In the genomic region with DNA sequence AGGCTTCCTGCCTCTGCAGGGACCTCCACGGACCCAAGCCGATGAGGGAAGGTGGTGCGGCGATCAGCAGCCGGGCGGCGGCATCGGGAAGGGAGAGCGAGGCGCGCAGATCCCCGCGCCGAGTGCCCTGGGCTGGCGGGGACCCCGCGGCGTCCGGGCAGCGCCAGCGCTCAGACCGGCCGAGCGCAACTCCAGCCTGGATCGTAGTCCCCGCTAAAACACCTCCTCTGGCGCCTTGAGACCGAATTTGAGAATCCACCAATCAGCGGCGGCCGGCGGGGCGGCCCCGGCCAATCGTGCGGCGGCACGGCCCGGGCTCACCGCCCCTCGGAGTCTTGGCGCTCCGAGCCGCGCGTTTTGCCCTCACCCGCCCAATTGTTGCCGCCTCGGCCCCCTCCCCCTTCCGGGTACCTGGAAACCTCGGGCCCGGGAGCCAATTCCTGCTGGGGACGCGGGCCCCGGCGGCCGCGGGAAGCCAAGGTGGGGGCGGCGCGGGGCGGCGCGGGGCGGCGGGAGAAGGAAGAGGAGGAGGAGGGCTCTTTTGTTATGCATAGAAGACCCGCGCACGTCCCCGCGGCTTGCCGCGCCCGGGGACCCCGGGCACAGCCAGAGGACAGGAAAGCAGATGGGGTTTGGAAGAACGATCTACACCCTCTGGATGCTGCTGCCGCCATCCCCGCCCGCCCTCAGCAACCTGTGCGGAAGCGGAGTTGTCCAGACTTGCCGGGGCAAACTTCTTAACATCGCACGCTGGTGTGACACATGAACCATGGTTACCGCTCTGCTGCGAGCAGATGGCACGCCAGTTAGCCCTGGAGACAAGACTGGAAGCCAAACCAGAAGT, we compare ENCODE assay signal across 1 cellular context.
A peak's percentile ranks its signal among the peaks of the same experiment; 100 is the strongest.
TF ChIP-seq lines count a peak whose summit lies in the region.

A gene with protein sequence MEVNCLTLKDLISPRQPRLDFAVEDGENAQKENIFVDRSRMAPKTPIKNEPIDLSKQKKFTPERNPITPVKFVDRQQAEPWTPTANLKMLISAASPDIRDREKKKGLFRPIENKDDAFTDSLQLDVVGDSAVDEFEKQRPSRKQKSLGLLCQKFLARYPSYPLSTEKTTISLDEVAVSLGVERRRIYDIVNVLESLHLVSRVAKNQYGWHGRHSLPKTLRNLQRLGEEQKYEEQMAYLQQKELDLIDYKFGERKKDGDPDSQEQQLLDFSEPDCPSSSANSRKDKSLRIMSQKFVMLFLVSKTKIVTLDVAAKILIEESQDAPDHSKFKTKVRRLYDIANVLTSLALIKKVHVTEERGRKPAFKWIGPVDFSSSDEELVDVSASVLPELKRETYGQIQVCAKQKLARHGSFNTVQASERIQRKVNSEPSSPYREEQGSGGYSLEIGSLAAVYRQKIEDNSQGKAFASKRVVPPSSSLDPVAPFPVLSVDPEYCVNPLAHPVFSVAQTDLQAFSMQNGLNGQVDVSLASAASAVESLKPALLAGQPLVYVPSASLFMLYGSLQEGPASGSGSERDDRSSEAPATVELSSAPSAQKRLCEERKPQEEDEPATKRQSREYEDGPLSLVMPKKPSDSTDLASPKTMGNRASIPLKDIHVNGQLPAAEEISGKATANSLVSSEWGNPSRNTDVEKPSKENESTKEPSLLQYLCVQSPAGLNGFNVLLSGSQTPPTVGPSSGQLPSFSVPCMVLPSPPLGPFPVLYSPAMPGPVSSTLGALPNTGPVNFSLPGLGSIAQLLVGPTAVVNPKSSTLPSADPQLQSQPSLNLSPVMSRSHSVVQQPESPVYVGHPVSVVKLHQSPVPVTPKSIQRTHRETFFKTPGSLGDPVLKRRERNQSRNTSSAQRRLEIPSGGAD (minus strand): TSS at position 209 of the 844 bp plus-strand sequence. CDS start 934 bp downstream, outside the sequence.

TF ChIP-seq in HepG2, 621 proteins besides CTCF, POLR2A, EP300 and RAD21 (continued from another document and continues in another):
- TF ChIP-seq ZNF879 (CRISPR knock-in tag; IDR thresholded peaks at IDR 0.05): no peak; the same call in 1 of the 2 replicates
- TF ChIP-seq NFE2L2 (IDR thresholded peaks at IDR 0.05; ENCODE audit: low read length): no peak
- no peak for TF ChIP-seq SP5 (CRISPR knock-in tag; IDR thresholded peaks at IDR 0.05; ENCODE audit: borderline replicate concordance, low read depth)
- no peak for TF ChIP-seq BRCA1 (CRISPR knock-in tag; IDR thresholded peaks at IDR 0.05)
- no peak for TF ChIP-seq TBL1XR1 (IDR thresholded peaks at IDR 0.05; ENCODE audit: borderline replicate concordance, low read length, partially characterized antibody)
- no peak for TF ChIP-seq ATF1 (CRISPR knock-in tag; IDR thresholded peaks at IDR 0.05)
- no peak for TF ChIP-seq ZNF564 (CRISPR knock-in tag; IDR thresholded peaks at IDR 0.05)
- TF ChIP-seq KLF6 (CRISPR knock-in tag; IDR thresholded peaks at IDR 0.05): peak; percentile 27; the same call in 1 of the 2 replicates
- no peak for TF ChIP-seq PHF5A (CRISPR knock-in tag; IDR thresholded peaks at IDR 0.05; ENCODE audit: low read depth, unreplicated experiment)
- TF ChIP-seq SNAI1 (CRISPR knock-in tag; IDR thresholded peaks at IDR 0.05; ENCODE audit: borderline replicate concordance): no peak
- TF ChIP-seq, protein P1, sequence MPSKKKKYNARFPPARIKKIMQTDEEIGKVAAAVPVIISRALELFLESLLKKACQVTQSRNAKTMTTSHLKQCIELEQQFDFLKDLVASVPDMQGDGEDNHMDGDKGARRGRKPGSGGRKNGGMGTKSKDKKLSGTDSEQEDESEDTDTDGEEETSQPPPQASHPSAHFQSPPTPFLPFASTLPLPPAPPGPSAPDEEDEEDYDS (CRISPR knock-in tag; IDR thresholded peaks at IDR 0.05): no peak
- no peak for TF ChIP-seq CHD2 (IDR thresholded peaks at IDR 0.05; ENCODE audit: low read depth, low read length)
- TF ChIP-seq PTBP1 (IDR thresholded peaks at IDR 0.05; ENCODE audit: low read depth, low read length, poor library complexity, severe bottlenecking): no peak
- TF ChIP-seq GTF3A (CRISPR knock-in tag; conservative IDR thresholded peaks at IDR 0.05): no peak
- no peak for TF ChIP-seq ZBTB8A (CRISPR knock-in tag; IDR thresholded peaks at IDR 0.05; ENCODE audit: borderline replicate concordance, low read depth)
- TF ChIP-seq, protein P2, sequence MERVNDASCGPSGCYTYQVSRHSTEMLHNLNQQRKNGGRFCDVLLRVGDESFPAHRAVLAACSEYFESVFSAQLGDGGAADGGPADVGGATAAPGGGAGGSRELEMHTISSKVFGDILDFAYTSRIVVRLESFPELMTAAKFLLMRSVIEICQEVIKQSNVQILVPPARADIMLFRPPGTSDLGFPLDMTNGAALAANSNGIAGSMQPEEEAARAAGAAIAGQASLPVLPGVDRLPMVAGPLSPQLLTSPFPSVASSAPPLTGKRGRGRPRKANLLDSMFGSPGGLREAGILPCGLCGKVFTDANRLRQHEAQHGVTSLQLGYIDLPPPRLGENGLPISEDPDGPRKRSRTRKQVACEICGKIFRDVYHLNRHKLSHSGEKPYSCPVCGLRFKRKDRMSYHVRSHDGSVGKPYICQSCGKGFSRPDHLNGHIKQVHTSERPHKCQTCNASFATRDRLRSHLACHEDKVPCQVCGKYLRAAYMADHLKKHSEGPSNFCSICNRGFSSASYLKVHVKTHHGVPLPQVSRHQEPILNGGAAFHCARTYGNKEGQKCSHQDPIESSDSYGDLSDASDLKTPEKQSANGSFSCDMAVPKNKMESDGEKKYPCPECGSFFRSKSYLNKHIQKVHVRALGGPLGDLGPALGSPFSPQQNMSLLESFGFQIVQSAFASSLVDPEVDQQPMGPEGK (CRISPR knock-in tag; IDR thresholded peaks at IDR 0.05): peak; percentile 39; the same call in 1 of the 2 replicates
- TF ChIP-seq ZNF761 (CRISPR knock-in tag; conservative IDR thresholded peaks at IDR 0.05): no peak
- no peak for TF ChIP-seq SMARCE1 (IDR thresholded peaks at IDR 0.05; ENCODE audit: borderline replicate concordance)
- TF ChIP-seq ZNF550 (CRISPR knock-in tag; IDR thresholded peaks at IDR 0.05; ENCODE audit: borderline replicate concordance): no peak
- 0 out of 2 replicates have a peak, but pooled peaks have one; percentile 44 for TF ChIP-seq POLR2AphosphoS5 (IDR thresholded peaks at IDR 0.05; ENCODE audit: low read depth, low read length)
- TF ChIP-seq, protein P3, sequence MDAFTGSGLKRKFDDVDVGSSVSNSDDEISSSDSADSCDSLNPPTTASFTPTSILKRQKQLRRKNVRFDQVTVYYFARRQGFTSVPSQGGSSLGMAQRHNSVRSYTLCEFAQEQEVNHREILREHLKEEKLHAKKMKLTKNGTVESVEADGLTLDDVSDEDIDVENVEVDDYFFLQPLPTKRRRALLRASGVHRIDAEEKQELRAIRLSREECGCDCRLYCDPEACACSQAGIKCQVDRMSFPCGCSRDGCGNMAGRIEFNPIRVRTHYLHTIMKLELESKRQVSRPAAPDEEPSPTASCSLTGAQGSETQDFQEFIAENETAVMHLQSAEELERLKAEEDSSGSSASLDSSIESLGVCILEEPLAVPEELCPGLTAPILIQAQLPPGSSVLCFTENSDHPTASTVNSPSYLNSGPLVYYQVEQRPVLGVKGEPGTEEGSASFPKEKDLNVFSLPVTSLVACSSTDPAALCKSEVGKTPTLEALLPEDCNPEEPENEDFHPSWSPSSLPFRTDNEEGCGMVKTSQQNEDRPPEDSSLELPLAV (CRISPR knock-in tag; conservative IDR thresholded peaks at IDR 0.05; ENCODE audit: low read depth): no peak
- TF ChIP-seq HOXA9 (CRISPR knock-in tag; IDR thresholded peaks at IDR 0.05; ENCODE audit: borderline replicate concordance): no peak; the same call in 1 of the 2 replicates
- peak; percentile 26; the same call in 1 of the 2 replicates for TF ChIP-seq ZNF749 (CRISPR knock-in tag; IDR thresholded peaks at IDR 0.05; ENCODE audit: borderline replicate concordance)
- no peak for TF ChIP-seq ZBTB7B (CRISPR knock-in tag; IDR thresholded peaks at IDR 0.05)
- no peak for TF ChIP-seq LCORL (IDR thresholded peaks at IDR 0.05)
- no peak; the same call in 1 of the 2 replicates for TF ChIP-seq LCORL (CRISPR knock-in tag; IDR thresholded peaks at IDR 0.05)
- no peak for TF ChIP-seq FOSL1 (CRISPR knock-in tag; IDR thresholded peaks at IDR 0.05; ENCODE audit: borderline replicate concordance)
- TF ChIP-seq RARA (CRISPR knock-in tag; IDR thresholded peaks at IDR 0.05): no peak
- TF ChIP-seq GATAD1 (CRISPR knock-in tag; IDR thresholded peaks at IDR 0.05): no peak
- TF ChIP-seq SP2 (CRISPR knock-in tag; IDR thresholded peaks at IDR 0.05): peak; percentile 80
- no peak for TF ChIP-seq ZNF615 (CRISPR knock-in tag; IDR thresholded peaks at IDR 0.05; ENCODE audit: borderline replicate concordance)
- no peak; the same call in 1 of the 2 replicates for TF ChIP-seq NAIF1 (CRISPR knock-in tag; IDR thresholded peaks at IDR 0.05; ENCODE audit: borderline replicate concordance)
- TF ChIP-seq, protein P4, sequence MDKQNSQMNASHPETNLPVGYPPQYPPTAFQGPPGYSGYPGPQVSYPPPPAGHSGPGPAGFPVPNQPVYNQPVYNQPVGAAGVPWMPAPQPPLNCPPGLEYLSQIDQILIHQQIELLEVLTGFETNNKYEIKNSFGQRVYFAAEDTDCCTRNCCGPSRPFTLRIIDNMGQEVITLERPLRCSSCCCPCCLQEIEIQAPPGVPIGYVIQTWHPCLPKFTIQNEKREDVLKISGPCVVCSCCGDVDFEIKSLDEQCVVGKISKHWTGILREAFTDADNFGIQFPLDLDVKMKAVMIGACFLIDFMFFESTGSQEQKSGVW (CRISPR knock-in tag; IDR thresholded peaks at IDR 0.05; ENCODE audit: borderline replicate concordance): no peak
- TF ChIP-seq TEAD2 (CRISPR knock-in tag; IDR thresholded peaks at IDR 0.05): no peak
- TF ChIP-seq, protein P5, sequence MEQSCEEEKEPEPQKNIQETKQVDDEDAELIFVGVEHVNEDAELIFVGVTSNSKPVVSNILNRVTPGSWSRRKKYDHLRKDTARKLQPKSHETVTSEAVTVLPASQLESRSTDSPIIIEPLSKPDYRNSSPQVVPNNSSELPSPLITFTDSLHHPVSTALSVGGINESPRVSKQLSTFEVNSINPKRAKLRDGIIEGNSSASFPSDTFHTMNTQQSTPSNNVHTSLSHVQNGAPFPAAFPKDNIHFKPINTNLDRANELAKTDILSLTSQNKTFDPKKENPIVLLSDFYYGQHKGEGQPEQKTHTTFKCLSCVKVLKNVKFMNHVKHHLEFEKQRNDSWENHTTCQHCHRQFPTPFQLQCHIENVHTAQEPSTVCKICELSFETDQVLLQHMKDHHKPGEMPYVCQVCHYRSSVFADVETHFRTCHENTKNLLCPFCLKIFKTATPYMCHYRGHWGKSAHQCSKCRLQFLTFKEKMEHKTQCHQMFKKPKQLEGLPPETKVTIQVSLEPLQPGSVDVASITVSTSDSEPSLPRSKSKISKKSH (CRISPR knock-in tag; IDR thresholded peaks at IDR 0.05; ENCODE audit: borderline replicate concordance): no peak
- TF ChIP-seq ZNF878 (CRISPR knock-in tag; IDR thresholded peaks at IDR 0.05): no peak
- TF ChIP-seq SMAD3 (CRISPR knock-in tag; IDR thresholded peaks at IDR 0.05): no peak
- TF ChIP-seq, protein P6, sequence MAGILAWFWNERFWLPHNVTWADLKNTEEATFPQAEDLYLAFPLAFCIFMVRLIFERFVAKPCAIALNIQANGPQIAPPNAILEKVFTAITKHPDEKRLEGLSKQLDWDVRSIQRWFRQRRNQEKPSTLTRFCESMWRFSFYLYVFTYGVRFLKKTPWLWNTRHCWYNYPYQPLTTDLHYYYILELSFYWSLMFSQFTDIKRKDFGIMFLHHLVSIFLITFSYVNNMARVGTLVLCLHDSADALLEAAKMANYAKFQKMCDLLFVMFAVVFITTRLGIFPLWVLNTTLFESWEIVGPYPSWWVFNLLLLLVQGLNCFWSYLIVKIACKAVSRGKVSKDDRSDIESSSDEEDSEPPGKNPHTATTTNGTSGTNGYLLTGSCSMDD (CRISPR knock-in tag; IDR thresholded peaks at IDR 0.05): no peak
- TF ChIP-seq NBN (conservative IDR thresholded peaks at IDR 0.05): no peak
- TF ChIP-seq, protein P7, sequence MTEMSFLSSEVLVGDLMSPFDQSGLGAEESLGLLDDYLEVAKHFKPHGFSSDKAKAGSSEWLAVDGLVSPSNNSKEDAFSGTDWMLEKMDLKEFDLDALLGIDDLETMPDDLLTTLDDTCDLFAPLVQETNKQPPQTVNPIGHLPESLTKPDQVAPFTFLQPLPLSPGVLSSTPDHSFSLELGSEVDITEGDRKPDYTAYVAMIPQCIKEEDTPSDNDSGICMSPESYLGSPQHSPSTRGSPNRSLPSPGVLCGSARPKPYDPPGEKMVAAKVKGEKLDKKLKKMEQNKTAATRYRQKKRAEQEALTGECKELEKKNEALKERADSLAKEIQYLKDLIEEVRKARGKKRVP (CRISPR knock-in tag; IDR thresholded peaks at IDR 0.05): no peak
- no peak for TF ChIP-seq ESRRA (CRISPR knock-in tag; IDR thresholded peaks at IDR 0.05; ENCODE audit: low read depth)
- TF ChIP-seq HMGA1 (CRISPR knock-in tag; conservative IDR thresholded peaks at IDR 0.05): no peak
- no peak for TF ChIP-seq PITX1 (CRISPR knock-in tag; IDR thresholded peaks at IDR 0.05)
- TF ChIP-seq SP4 (CRISPR knock-in tag; IDR thresholded peaks at IDR 0.05): peak; percentile 46; the same call in 1 of the 2 replicates
- no peak for TF ChIP-seq HNRNPL (IDR thresholded peaks at IDR 0.05; ENCODE audit: low read depth, low read length)
- no peak for TF ChIP-seq ZBTB3 (CRISPR knock-in tag; IDR thresholded peaks at IDR 0.05; ENCODE audit: borderline replicate concordance, low read depth)
- TF ChIP-seq SOX13 (IDR thresholded peaks at IDR 0.05): no peak
- no peak for TF ChIP-seq SOX13 (CRISPR knock-in tag; conservative IDR thresholded peaks at IDR 0.05 in 1 of 2, IDR thresholded peaks at IDR 0.05 in 1 of 2)
- TF ChIP-seq, protein P8, sequence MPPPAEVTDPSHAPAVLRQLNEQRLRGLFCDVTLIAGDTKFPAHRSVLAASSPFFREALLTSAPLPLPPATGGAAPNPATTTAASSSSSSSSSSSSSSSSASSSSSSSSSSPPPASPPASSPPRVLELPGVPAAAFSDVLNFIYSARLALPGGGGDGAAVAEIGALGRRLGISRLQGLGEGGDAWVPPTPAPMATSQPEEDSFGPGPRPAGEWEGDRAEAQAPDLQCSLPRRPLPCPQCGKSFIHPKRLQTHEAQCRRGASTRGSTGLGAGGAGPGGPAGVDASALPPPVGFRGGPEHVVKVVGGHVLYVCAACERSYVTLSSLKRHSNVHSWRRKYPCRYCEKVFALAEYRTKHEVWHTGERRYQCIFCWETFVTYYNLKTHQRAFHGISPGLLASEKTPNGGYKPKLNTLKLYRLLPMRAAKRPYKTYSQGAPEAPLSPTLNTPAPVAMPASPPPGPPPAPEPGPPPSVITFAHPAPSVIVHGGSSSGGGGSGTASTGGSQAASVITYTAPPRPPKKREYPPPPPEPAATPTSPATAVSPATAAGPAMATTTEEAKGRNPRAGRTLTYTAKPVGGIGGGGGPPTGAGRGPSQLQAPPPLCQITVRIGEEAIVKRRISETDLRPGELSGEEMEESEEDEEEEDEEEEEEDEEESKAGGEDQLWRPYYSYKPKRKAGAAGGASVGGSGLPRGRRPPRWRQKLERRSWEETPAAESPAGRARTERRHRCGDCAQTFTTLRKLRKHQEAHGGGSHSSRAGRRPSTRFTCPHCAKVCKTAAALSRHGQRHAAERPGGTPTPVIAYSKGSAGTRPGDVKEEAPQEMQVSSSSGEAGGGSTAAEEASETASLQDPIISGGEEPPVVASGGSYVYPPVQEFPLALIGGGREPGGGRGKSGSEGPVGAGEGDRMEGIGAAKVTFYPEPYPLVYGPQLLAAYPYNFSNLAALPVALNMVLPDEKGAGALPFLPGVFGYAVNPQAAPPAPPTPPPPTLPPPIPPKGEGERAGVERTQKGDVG (CRISPR knock-in tag; IDR thresholded peaks at IDR 0.05; ENCODE audit: borderline replicate concordance): no peak
- no peak for TF ChIP-seq SMAD1 (CRISPR knock-in tag; IDR thresholded peaks at IDR 0.05; ENCODE audit: borderline replicate concordance, low read depth)
- no peak for TF ChIP-seq SMC3 (IDR thresholded peaks at IDR 0.05; ENCODE audit: low read length)
- TF ChIP-seq CAMTA2 (CRISPR knock-in tag; IDR thresholded peaks at IDR 0.05; ENCODE audit: borderline replicate concordance): no peak
- TF ChIP-seq DPF2 (CRISPR knock-in tag; IDR thresholded peaks at IDR 0.05; ENCODE audit: borderline replicate concordance, low read depth): no peak
- peak; percentile 71; the same call in 1 of the 2 replicates for TF ChIP-seq GABPB1 (CRISPR knock-in tag; IDR thresholded peaks at IDR 0.05)
